In the genomic region with DNA sequence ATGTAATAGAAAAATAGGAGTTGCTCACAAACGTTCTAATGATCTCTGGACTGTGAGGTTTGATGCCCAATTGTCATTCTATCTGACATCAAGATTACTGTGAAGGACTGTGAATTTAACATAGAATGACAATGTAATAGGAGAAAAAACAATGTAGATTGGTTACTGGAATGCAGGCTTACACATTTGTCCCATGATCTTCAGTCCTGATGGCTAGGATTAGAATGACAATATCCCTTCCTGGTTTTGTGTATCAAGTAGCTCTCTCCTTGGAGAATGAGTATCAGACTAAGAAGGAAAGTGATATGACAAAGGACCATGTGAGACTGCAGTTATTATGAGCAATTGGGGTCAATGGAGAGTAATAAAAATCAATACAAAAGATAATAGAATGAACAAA, we compare ENCODE assay signal across 2 cellular contexts.
A peak's percentile ranks its signal among the peaks of the same experiment; 100 is the strongest.
TF ChIP-seq lines count a peak whose summit lies in the region.

No MANE protein-coding gene starts in this region.

TF ChIP-seq in GM23338, 12 proteins besides CTCF, POLR2A, EP300 and RAD21 (continued from another document):
- TF ChIP-seq, protein P1, sequence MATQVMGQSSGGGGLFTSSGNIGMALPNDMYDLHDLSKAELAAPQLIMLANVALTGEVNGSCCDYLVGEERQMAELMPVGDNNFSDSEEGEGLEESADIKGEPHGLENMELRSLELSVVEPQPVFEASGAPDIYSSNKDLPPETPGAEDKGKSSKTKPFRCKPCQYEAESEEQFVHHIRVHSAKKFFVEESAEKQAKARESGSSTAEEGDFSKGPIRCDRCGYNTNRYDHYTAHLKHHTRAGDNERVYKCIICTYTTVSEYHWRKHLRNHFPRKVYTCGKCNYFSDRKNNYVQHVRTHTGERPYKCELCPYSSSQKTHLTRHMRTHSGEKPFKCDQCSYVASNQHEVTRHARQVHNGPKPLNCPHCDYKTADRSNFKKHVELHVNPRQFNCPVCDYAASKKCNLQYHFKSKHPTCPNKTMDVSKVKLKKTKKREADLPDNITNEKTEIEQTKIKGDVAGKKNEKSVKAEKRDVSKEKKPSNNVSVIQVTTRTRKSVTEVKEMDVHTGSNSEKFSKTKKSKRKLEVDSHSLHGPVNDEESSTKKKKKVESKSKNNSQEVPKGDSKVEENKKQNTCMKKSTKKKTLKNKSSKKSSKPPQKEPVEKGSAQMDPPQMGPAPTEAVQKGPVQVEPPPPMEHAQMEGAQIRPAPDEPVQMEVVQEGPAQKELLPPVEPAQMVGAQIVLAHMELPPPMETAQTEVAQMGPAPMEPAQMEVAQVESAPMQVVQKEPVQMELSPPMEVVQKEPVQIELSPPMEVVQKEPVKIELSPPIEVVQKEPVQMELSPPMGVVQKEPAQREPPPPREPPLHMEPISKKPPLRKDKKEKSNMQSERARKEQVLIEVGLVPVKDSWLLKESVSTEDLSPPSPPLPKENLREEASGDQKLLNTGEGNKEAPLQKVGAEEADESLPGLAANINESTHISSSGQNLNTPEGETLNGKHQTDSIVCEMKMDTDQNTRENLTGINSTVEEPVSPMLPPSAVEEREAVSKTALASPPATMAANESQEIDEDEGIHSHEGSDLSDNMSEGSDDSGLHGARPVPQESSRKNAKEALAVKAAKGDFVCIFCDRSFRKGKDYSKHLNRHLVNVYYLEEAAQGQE (IDR thresholded peaks at IDR 0.05; ENCODE audit: unreplicated experiment) = no peak
- no peak for TF ChIP-seq POLR2AphosphoS5 (IDR thresholded peaks at IDR 0.05; ENCODE audit: low read depth)
- TF ChIP-seq ZNF114 (CRISPR knock-in tag; IDR thresholded peaks at IDR 0.05) = no peak
- peak; percentile 52; the same call in 1 of the 2 replicates for TF ChIP-seq ZNF462 (CRISPR knock-in tag; IDR thresholded peaks at IDR 0.05)

TF ChIP-seq in WTC11, 78 proteins besides CTCF, POLR2A, EP300 and RAD21 (continued from another document):
- TF ChIP-seq, protein P2, sequence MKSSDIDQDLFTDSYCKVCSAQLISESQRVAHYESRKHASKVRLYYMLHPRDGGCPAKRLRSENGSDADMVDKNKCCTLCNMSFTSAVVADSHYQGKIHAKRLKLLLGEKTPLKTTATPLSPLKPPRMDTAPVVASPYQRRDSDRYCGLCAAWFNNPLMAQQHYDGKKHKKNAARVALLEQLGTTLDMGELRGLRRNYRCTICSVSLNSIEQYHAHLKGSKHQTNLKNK (CRISPR knock-in tag; IDR thresholded peaks at IDR 0.05) = no peak
- TF ChIP-seq PRDM15 (CRISPR knock-in tag; IDR thresholded peaks at IDR 0.05) (no peak), TCF7 (CRISPR knock-in tag; IDR thresholded peaks at IDR 0.05; ENCODE audit: low read depth) (no peak), ZNF512 (CRISPR knock-in tag; IDR thresholded peaks at IDR 0.05; ENCODE audit: borderline replicate concordance) (no peak), MXD4 (CRISPR knock-in tag; IDR thresholded peaks at IDR 0.05; ENCODE audit: borderline replicate concordance) (no peak), NFE2L1 (CRISPR knock-in tag; IDR thresholded peaks at IDR 0.05) (no peak), ZNF121 (CRISPR knock-in tag; IDR thresholded peaks at IDR 0.05) (no peak), SMAD4 (CRISPR knock-in tag; IDR thresholded peaks at IDR 0.05) (no peak), ZNF671 (CRISPR knock-in tag; IDR thresholded peaks at IDR 0.05) (no peak), ZNF532 (CRISPR knock-in tag; IDR thresholded peaks at IDR 0.05; ENCODE audit: borderline replicate concordance) (no peak), IRF2 (CRISPR knock-in tag; IDR thresholded peaks at IDR 0.05; ENCODE audit: borderline replicate concordance, low read depth) (no peak), FOXP1 (CRISPR knock-in tag; IDR thresholded peaks at IDR 0.05; ENCODE audit: borderline replicate concordance) (no peak), ETV6 (CRISPR knock-in tag; IDR thresholded peaks at IDR 0.05) (no peak), GRHL2 (CRISPR knock-in tag; IDR thresholded peaks at IDR 0.05; ENCODE audit: insufficient replicate concordance, severe bottlenecking) (no peak)
- TF ChIP-seq, protein P3, sequence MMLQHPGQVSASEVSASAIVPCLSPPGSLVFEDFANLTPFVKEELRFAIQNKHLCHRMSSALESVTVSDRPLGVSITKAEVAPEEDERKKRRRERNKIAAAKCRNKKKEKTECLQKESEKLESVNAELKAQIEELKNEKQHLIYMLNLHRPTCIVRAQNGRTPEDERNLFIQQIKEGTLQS (CRISPR knock-in tag; conservative IDR thresholded peaks at IDR 0.05) = no peak
- TF ChIP-seq, protein P4, sequence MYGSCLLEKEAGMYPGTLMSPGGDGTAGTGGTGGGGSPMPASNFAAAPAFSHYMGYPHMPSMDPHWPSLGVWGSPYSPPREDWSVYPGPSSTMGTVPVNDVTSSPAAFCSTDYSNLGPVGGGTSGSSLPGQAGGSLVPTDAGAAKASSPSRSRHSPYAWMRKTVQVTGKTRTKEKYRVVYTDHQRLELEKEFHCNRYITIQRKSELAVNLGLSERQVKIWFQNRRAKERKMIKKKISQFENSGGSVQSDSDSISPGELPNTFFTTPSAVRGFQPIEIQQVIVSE (CRISPR knock-in tag; IDR thresholded peaks at IDR 0.05; ENCODE audit: borderline replicate concordance) = no peak
- TF ChIP-seq, protein P5, sequence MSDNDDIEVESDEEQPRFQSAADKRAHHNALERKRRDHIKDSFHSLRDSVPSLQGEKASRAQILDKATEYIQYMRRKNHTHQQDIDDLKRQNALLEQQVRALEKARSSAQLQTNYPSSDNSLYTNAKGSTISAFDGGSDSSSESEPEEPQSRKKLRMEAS (CRISPR knock-in tag; IDR thresholded peaks at IDR 0.05) = no peak
